ENCODE assay signal across 15 cellular contexts in genomic region chr12:80607361-80608135, GRCh38.
A peak's percentile ranks its signal among the peaks of the same experiment; 100 is the strongest.
DNase-seq lines count a peak whose midpoint lies in the region; ATAC-seq, FAIRE-seq and TF ChIP-seq lines count a peak whose summit lies in the region.
"Had no signal": no experiment of that assay in that cellular context is flagged by ENCODE, and none has a peak within 500 bp of the region (broad histone marks: within the 10 kb centered on the region; RNA-seq: fewer than 3 reads in every experiment).

No MANE protein-coding gene starts in this region.

- CTCF ChIA-PET in Calu3 (lab: Charles Lee) = interaction anchor here (0.9 to 1.2 kb wide), 2 partner anchors 9 to 194 kb away, joined by 3 read pairs; no protein-coding TSS in a partner anchor
- CTCF ChIA-PET in activated CD8-positive, alpha-beta memory T cell treated with anti-CD3 and anti-CD28 coated beads, Interleukin-2, amount 10 ng/mL, durations not matched to agents 7 days and 5 days (lab: Charles Lee) = no interaction called here

- no peak for DNase-seq in Calu3
- no peak for DNase-seq in mesothelial cell of epicardium (ENCODE audit: low spot score in 2 of 2, unreplicated experiment in 2 of 2)
- no peak for DNase-seq in germinal center (ENCODE audit: low spot score)
- no peak for DNase-seq in activated CD8-positive, alpha-beta memory T cell treated with anti-CD3 and anti-CD28 coated beads, Interleukin-2, amount 10 ng/mL, durations not matched to agents 7 days and 5 days
- no peak for DNase-seq in HTR-8/SVneo (ENCODE audit: insufficient read length, low spot score)
- DNase-seq: activated CD4-positive, alpha-beta memory T cell treated with anti-CD3 and anti-CD28 coated beads for 36 hours; adrenal gland; DMS79; SJCRH30; uterus had no signal

- no peak overlapping the region for H3K27ac Mint-ChIP-seq in Calu3 (ENCODE audit: unreplicated experiment)
- no peak overlapping the region for H3K27ac Mint-ChIP-seq in mesothelial cell of epicardium
- H3K27ac Mint-ChIP-seq in activated CD8-positive, alpha-beta memory T cell treated with anti-CD3 and anti-CD28 coated beads, Interleukin-2, amount 10 ng/mL, durations not matched to agents 7 days and 5 days = no peak overlapping the region
- H3K27ac Mint-ChIP-seq: activated CD4-positive, alpha-beta memory T cell treated with anti-CD3 and anti-CD28 coated beads for 36 hours had no signal

- BruUV-seq in Calu3 (replicated peaks; lab: Mats Ljungman, UMichigan) = no TSS peak

- H3K27me3 Mint-ChIP-seq in Calu3 (ENCODE audit: unreplicated experiment) = no peaks in the 10 kb centered on the region
- H3K27me3 Mint-ChIP-seq in mesothelial cell of epicardium (ENCODE audit: low read depth) = no peaks in the 10 kb centered on the region
- no peaks in the 10 kb centered on the region for H3K27me3 Mint-ChIP-seq in activated CD8-positive, alpha-beta memory T cell treated with anti-CD3 and anti-CD28 coated beads, Interleukin-2, amount 10 ng/mL, durations not matched to agents 7 days and 5 days
- H3K27me3 Mint-ChIP-seq: activated CD4-positive, alpha-beta memory T cell treated with anti-CD3 and anti-CD28 coated beads for 36 hours had no signal

- no peak overlapping the region for H3K27ac ChIP-seq in VCaP
- H3K27ac ChIP-seq: adrenal gland, BLaER1, parathyroid adenoma, SJCRH30, uterus had no signal

- TF ChIP-seq CTCF in Calu3 (IDR thresholded peaks at IDR 0.05; ENCODE audit: unreplicated experiment) = peak; percentile 36
- TF ChIP-seq CTCF in VCaP (conservative IDR thresholded peaks at IDR 0.05) = peak; percentile 35
- peak; percentile 20 for TF ChIP-seq CTCF in mesothelial cell of epicardium (IDR thresholded peaks at IDR 0.05; ENCODE audit: unreplicated experiment)

- H3K4me1 Mint-ChIP-seq in Calu3 (ENCODE audit: low read depth, unreplicated experiment) (no peaks in the 10 kb centered on the region), mesothelial cell of epicardium (no peaks in the 10 kb centered on the region)
- H3K4me1 Mint-ChIP-seq in activated CD8-positive, alpha-beta memory T cell treated with anti-CD3 and anti-CD28 coated beads, Interleukin-2, amount 10 ng/mL, durations not matched to agents 7 days and 5 days = no peaks in the 10 kb centered on the region

- H3K36me3 Mint-ChIP-seq in Calu3 (ENCODE audit: insufficient read depth, unreplicated experiment) (no peaks in the 10 kb centered on the region), mesothelial cell of epicardium (no peaks in the 10 kb centered on the region)
- H3K36me3 Mint-ChIP-seq in activated CD8-positive, alpha-beta memory T cell treated with anti-CD3 and anti-CD28 coated beads, Interleukin-2, amount 10 ng/mL, durations not matched to agents 7 days and 5 days = no peaks in the 10 kb centered on the region
- H3K36me3 Mint-ChIP-seq: activated CD4-positive, alpha-beta memory T cell treated with anti-CD3 and anti-CD28 coated beads for 36 hours had no signal

- no peak overlapping the region for H3K4me3 Mint-ChIP-seq in Calu3 (ENCODE audit: low read depth, unreplicated experiment)
- no peak overlapping the region for H3K4me3 Mint-ChIP-seq in mesothelial cell of epicardium
- H3K4me3 Mint-ChIP-seq in activated CD8-positive, alpha-beta memory T cell treated with anti-CD3 and anti-CD28 coated beads, Interleukin-2, amount 10 ng/mL, durations not matched to agents 7 days and 5 days = no peak overlapping the region
- H3K4me3 Mint-ChIP-seq: activated CD4-positive, alpha-beta memory T cell treated with anti-CD3 and anti-CD28 coated beads for 36 hours had no signal

- no peak for FAIRE-seq in HTR-8/SVneo (lab: Jason Lieb, UNC)

- intact Hi-C loops in Calu3 (cut with micrococcal nuclease; ENCODE audit: unreplicated experiment) = no loop called here

- H3K9me3 Mint-ChIP-seq in Calu3 (ENCODE audit: low read depth, unreplicated experiment) = no peaks in the 10 kb centered on the region
- no peaks in the 10 kb centered on the region for H3K9me3 Mint-ChIP-seq in mesothelial cell of epicardium
- H3K9me3 Mint-ChIP-seq in activated CD8-positive, alpha-beta memory T cell treated with anti-CD3 and anti-CD28 coated beads, Interleukin-2, amount 10 ng/mL, durations not matched to agents 7 days and 5 days (ENCODE audit: low read depth) = peaks cover 3% of the 10 kb centered on the region

- ATAC-seq in HG02798 (IDR thresholded peaks at IDR 0.05; ENCODE audit: poor library complexity, unreplicated experiment) = peak; percentile 44
- ATAC-seq in HG02588 (IDR thresholded peaks at IDR 0.05; ENCODE audit: unreplicated experiment) = no peak
- ATAC-seq in activated CD8-positive, alpha-beta memory T cell treated with anti-CD3 and anti-CD28 coated beads, Interleukin-2, amount 10 ng/mL, durations not matched to agents 7 days and 5 days = no peak
